ENCODE assay signal across 15 cellular contexts in the genomic region with DNA sequence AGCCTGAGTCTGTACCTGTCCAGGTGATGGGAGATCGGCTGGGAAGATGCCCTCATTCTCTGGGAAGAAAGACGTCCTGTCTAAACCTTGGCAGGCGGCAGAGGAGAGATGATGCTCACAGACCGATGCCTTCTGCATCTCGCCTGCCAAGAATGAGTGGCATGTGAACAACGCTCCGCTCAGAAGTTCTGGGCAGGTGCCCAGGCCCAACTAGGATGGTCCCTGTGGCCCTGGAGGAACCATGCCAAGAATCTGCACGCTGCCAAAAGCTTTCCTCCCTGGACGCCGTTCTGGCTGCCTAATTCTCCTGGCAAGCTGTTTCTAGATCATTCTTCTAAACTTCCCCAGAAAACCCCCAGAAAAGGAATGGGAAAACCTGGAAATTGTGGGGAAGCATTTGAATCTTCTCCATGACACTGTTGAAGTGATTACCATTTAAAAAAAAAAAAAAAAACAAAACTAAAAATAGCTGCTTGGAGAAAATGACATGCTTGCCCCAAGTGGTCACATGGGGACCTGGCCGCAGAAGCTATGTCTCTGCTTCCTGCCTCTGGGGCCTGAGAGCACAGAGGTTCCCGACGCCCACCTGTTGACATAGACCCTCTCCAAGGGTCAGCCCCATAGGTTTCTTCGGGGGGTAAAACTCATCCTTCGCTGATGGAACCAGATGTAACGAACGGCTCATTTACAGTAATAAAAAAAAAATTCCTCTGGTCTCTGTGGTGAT.
DNase-seq lines count a peak whose midpoint lies in the region; ATAC-seq and TF ChIP-seq lines count a peak whose summit lies in the region.
"Had no signal": no experiment of that assay in that cellular context is flagged by ENCODE, and none has a peak within 500 bp of the region (broad histone marks: within the 10 kb centered on the region; RNA-seq: fewer than 3 reads in every experiment).

No MANE protein-coding gene starts in this region.

- no peaks in the 10 kb centered on the region for H3K27me3 ChIP-seq in osteoblast (ENCODE audit: insufficient read depth, low read length)
- H3K27me3 ChIP-seq: uterus had no signal

- intact Hi-C loops in Right ventricle myocardium superior (cut with DNase I): no loop called here

- H3K4me2 ChIP-seq in osteoblast (ENCODE audit: insufficient read depth, low read length): peak overlapping the region; percentile 21

- H3K4me3 ChIP-seq in osteoblast (ENCODE audit: insufficient read depth, low read length): no peak overlapping the region
- H3K4me3 ChIP-seq: uterus had no signal

- no peak overlapping the region for H3K4me3 Mint-ChIP-seq in activated CD8-positive, alpha-beta T cell treated with anti-CD3 and anti-CD28 coated beads, Interleukin-2, amount 10 ng/mL, durations not matched to agents 7 days and 5 days
- H3K4me3 Mint-ChIP-seq: activated CD4-positive, alpha-beta memory T cell treated with anti-CD3 and anti-CD28 coated beads, Interleukin-2, amount 10 ng/mL, durations not matched to agents 7 days and 5 days; activated naive CD8-positive, alpha-beta T cell treated with anti-CD3 and anti-CD28 coated beads, Interleukin-2, amount 10 ng/mL, durations not matched to agents 7 days and 5 days had no signal

- POLR2A ChIA-PET in activated CD8-positive, alpha-beta T cell treated with anti-CD3 and anti-CD28 coated beads, Interleukin-2, amount 10 ng/mL, durations not matched to agents 7 days and 5 days (lab: Charles Lee): no interaction called here

- no peaks in the 10 kb centered on the region for H3K9me3 ChIP-seq in osteoblast (ENCODE audit: low read depth, low read length)
- H3K9me3 ChIP-seq: uterus had no signal

- H4K20me1 ChIP-seq in osteoblast (ENCODE audit: insufficient read depth, low read length): no peaks in the 10 kb centered on the region

- no peaks in the 10 kb centered on the region for H3K36me3 Mint-ChIP-seq in activated CD8-positive, alpha-beta T cell treated with anti-CD3 and anti-CD28 coated beads, Interleukin-2, amount 10 ng/mL, durations not matched to agents 7 days and 5 days (ENCODE audit: low read depth)
- H3K36me3 Mint-ChIP-seq: activated naive CD8-positive, alpha-beta T cell treated with anti-CD3 and anti-CD28 coated beads, Interleukin-2, amount 10 ng/mL, durations not matched to agents 7 days and 5 days had no signal

- ATAC-seq in Right ventricle myocardium superior (ENCODE audit: poor library complexity) (peak; percentile 92), HG02973 (IDR thresholded peaks at IDR 0.05; ENCODE audit: unreplicated experiment) (no peak), HG02981 (IDR thresholded peaks at IDR 0.05; ENCODE audit: unreplicated experiment) (no peak)
- ATAC-seq in activated CD8-positive, alpha-beta T cell treated with anti-CD3 and anti-CD28 coated beads, Interleukin-2, amount 10 ng/mL, durations not matched to agents 7 days and 5 days: no peak
- ATAC-seq: left colon had no signal

- TF ChIP-seq CTCF in osteoblast (IDR thresholded peaks at IDR 0.05; ENCODE audit: extremely low read depth, low read depth, low read length): no peak

- DNase-seq in DMS 273 (lab: John Stamatoyannopoulos, UW; ENCODE audit: unreplicated experiment): peak; percentile 83
- peak in 39 of 56 donors; percentile 10 to 86 (median 36) for DNase-seq in amygdala (lab: John Stamatoyannopoulos, UW)
- peak; percentile 84 for DNase-seq in Right ventricle myocardium superior
- DNase-seq in osteoblast (ENCODE audit: insufficient read length, low spot score, missing footprints): peak; percentile 26
- no peak for DNase-seq in H4 (ENCODE audit: low spot score)
- DNase-seq in activated CD8-positive, alpha-beta T cell treated with anti-CD3 and anti-CD28 coated beads, Interleukin-2, amount 10 ng/mL, durations not matched to agents 7 days and 5 days: no peak
- DNase-seq: activated CD4-positive, alpha-beta memory T cell treated with anti-CD3 and anti-CD28 coated beads, Interleukin-2, amount 10 ng/mL, durations not matched to agents 7 days and 5 days; activated naive CD8-positive, alpha-beta T cell treated with anti-CD3 and anti-CD28 coated beads, Interleukin-2, amount 10 ng/mL, durations not matched to agents 7 days and 5 days; NCI-H748 treated with DMSO at 0.1 percent for 48 hours; SW 1271 had no signal

- H2AFZ ChIP-seq in osteoblast (ENCODE audit: low read length): peak overlapping the region; percentile 24
- H2AFZ ChIP-seq: parathyroid adenoma had no signal

- no peaks in the 10 kb centered on the region for H3K27me3 Mint-ChIP-seq in activated CD8-positive, alpha-beta T cell treated with anti-CD3 and anti-CD28 coated beads, Interleukin-2, amount 10 ng/mL, durations not matched to agents 7 days and 5 days (ENCODE audit: low read depth)
- H3K27me3 Mint-ChIP-seq: activated CD4-positive, alpha-beta memory T cell treated with anti-CD3 and anti-CD28 coated beads, Interleukin-2, amount 10 ng/mL, durations not matched to agents 7 days and 5 days; activated naive CD8-positive, alpha-beta T cell treated with anti-CD3 and anti-CD28 coated beads, Interleukin-2, amount 10 ng/mL, durations not matched to agents 7 days and 5 days had no signal

- no peak overlapping the region for H3K27ac Mint-ChIP-seq in activated CD8-positive, alpha-beta T cell treated with anti-CD3 and anti-CD28 coated beads, Interleukin-2, amount 10 ng/mL, durations not matched to agents 7 days and 5 days
- H3K27ac Mint-ChIP-seq: activated CD4-positive, alpha-beta memory T cell treated with anti-CD3 and anti-CD28 coated beads, Interleukin-2, amount 10 ng/mL, durations not matched to agents 7 days and 5 days; activated naive CD8-positive, alpha-beta T cell treated with anti-CD3 and anti-CD28 coated beads, Interleukin-2, amount 10 ng/mL, durations not matched to agents 7 days and 5 days had no signal

- no peaks in the 10 kb centered on the region for H3K9me3 Mint-ChIP-seq in activated CD8-positive, alpha-beta T cell treated with anti-CD3 and anti-CD28 coated beads, Interleukin-2, amount 10 ng/mL, durations not matched to agents 7 days and 5 days (ENCODE audit: insufficient read depth)
- H3K9me3 Mint-ChIP-seq: activated CD4-positive, alpha-beta memory T cell treated with anti-CD3 and anti-CD28 coated beads, Interleukin-2, amount 10 ng/mL, durations not matched to agents 7 days and 5 days; activated naive CD8-positive, alpha-beta T cell treated with anti-CD3 and anti-CD28 coated beads, Interleukin-2, amount 10 ng/mL, durations not matched to agents 7 days and 5 days had no signal

- no peaks in the 10 kb centered on the region for H3K79me2 ChIP-seq in osteoblast (ENCODE audit: insufficient read depth, low read length)
- H3K79me2 ChIP-seq: parathyroid adenoma had no signal

- no peak overlapping the region for H3K27ac ChIP-seq in osteoblast (ENCODE audit: low read depth, low read length)
- H3K27ac ChIP-seq: parathyroid adenoma, uterus had no signal

- CTCF ChIA-PET in activated CD8-positive, alpha-beta T cell treated with anti-CD3 and anti-CD28 coated beads, Interleukin-2, amount 10 ng/mL, durations not matched to agents 7 days and 5 days (lab: Charles Lee): no interaction called here

- no peaks in the 10 kb centered on the region for H3K36me3 ChIP-seq in osteoblast (ENCODE audit: insufficient read depth, low read length)
- H3K36me3 ChIP-seq: uterus had no signal

- H3K4me1 Mint-ChIP-seq in activated CD8-positive, alpha-beta T cell treated with anti-CD3 and anti-CD28 coated beads, Interleukin-2, amount 10 ng/mL, durations not matched to agents 7 days and 5 days (ENCODE audit: low read depth): no peaks in the 10 kb centered on the region
- H3K4me1 Mint-ChIP-seq: activated CD4-positive, alpha-beta memory T cell treated with anti-CD3 and anti-CD28 coated beads, Interleukin-2, amount 10 ng/mL, durations not matched to agents 7 days and 5 days; activated naive CD8-positive, alpha-beta T cell treated with anti-CD3 and anti-CD28 coated beads, Interleukin-2, amount 10 ng/mL, durations not matched to agents 7 days and 5 days had no signal

- peaks cover 5% of the 10 kb centered on the region for H3K4me1 ChIP-seq in osteoblast (ENCODE audit: insufficient read depth, low read length)
- H3K4me1 ChIP-seq: parathyroid adenoma, uterus had no signal

Comparison
In these comparisons a context has a peak if more than half of its experiments do, and no peak if none do; other contexts are left out.
1. DNase-seq: peak in DMS 273 (single experiment), amygdala (39 of 56), Right ventricle myocardium superior (single experiment) and osteoblast (single experiment); none in H4 (single experiment) and activated CD8-positive, alpha-beta T cell treated with anti-CD3 and anti-CD28 coated beads, Interleukin-2, amount 10 ng/mL, durations not matched to agents 7 days and 5 days (single experiment).